ENCODE assay signal across 8 cellular contexts in genomic region chr19:13155472-13156284, GRCh38. TPM values are rescaled to one million over a fixed set of nuclear protein-coding genes. Genes with fewer than 3 reads are reported as not detected.
A peak's percentile ranks its signal among the peaks of the same experiment; 100 is the strongest.
DNase-seq lines count a peak whose midpoint lies in the region; ATAC-seq and TF ChIP-seq lines count a peak whose summit lies in the region.

No MANE protein-coding gene starts in this region.

- 15 to 18% (median 16%) methylated on average over 29 to 55 of the region's 55 CpGs for WGBS in heart left ventricle, 4 donors
- WGBS in prostate gland, result 7% methylated on average over 49 of the region's 55 CpGs

- H3K36me3 ChIP-seq in HUES48 (ENCODE audit: control insufficient read depth, insufficient read depth, low read length) (0 out of 2 replicates have a peak, but pooled peaks cover 3% of the 10 kb centered on the region), adipocyte (ENCODE audit: control insufficient read depth, insufficient read depth, low read length, severe bottlenecking) (no peaks in the 10 kb centered on the region), heart left ventricle (peaks cover 0 to 13% (median 0%) of the 10 kb centered on the region in 9 donors), prostate gland (no peaks in the 10 kb centered on the region)

- TF ChIP-seq POLR2A in heart left ventricle (IDR thresholded peaks at IDR 0.05) (peak in 1 of 2 donors; percentile 11), prostate gland (IDR thresholded peaks at IDR 0.05) (no peak)

- H3K9ac ChIP-seq in HUES48 (ENCODE audit: low read depth, low read length), result peak overlapping the region; percentile 97
- H3K9ac ChIP-seq in adipocyte (ENCODE audit: low read length), result peak overlapping the region; percentile 95

- H3K27me3 ChIP-seq in HUES48 (ENCODE audit: control insufficient read depth, insufficient read depth, low read length) (no peaks in the 10 kb centered on the region), adipocyte (replicated peaks; ENCODE audit: control insufficient read depth, insufficient read depth, low read length) (no peaks in the 10 kb centered on the region), heart left ventricle (no peaks in the 10 kb centered on the region), prostate gland (replicated peaks; ENCODE audit: insufficient read depth) (no peaks in the 10 kb centered on the region)

- peaks cover 5% of the 10 kb centered on the region for H3K4me1 ChIP-seq in HUES48 (ENCODE audit: control insufficient read depth, insufficient read depth, low read length)
- peaks cover 25% of the 10 kb centered on the region for H3K4me1 ChIP-seq in adipocyte (ENCODE audit: control insufficient read depth, insufficient read depth, low read length)
- peaks cover 4 to 35% (median 16%) of the 10 kb centered on the region in 12 donors for H3K4me1 ChIP-seq in heart left ventricle
- H3K4me1 ChIP-seq in prostate gland (replicated peaks), result peaks cover 6% of the 10 kb centered on the region

- DNase-seq in DMS79 treated with DMSO at 0.1 percent for 48 hours (lab: John Stamatoyannopoulos, UW) (peak; percentile 64), SKM-1 (lab: John Stamatoyannopoulos, UW; ENCODE audit: unreplicated experiment) (peak; percentile 71), adipocyte (ENCODE audit: low read depth) (peak; percentile 80), heart left ventricle (peak; percentile 88 to 92 (median 91)), prostate gland (ENCODE audit: low spot score) (peak; percentile 37)

- H3K27ac ChIP-seq in HUES48 (ENCODE audit: low read depth, low read length), result peak overlapping the region; percentile 100
- H3K27ac ChIP-seq in heart left ventricle, result peak overlapping the region; percentile 84 to 100 (median 98)
- H3K27ac ChIP-seq in prostate gland, result peak overlapping the region; percentile 98 to 100

- TF ChIP-seq CTCF in heart left ventricle (IDR thresholded peaks at IDR 0.05) (no peak), prostate gland (IDR thresholded peaks at IDR 0.05) (peak in 1 of 4 experiments; percentile 8)

- intact Hi-C loops in heart left ventricle (cut with DNase I) (loop anchor here in 2 of 10 donors (10.0 kb wide), 2 partner anchors 371 to 689 kb away; no protein-coding TSS in a partner anchor), prostate gland (cut with DNase I) (loop anchor here (10.0 kb wide), 1 partner anchor 709 kb away; no protein-coding TSS in a partner anchor)

- H3K4me3 ChIP-seq in HUES48 (ENCODE audit: low read depth, low read length) (peak overlapping the region; percentile 86), adipocyte (ENCODE audit: low read length) (peak overlapping the region; percentile 88), heart left ventricle (peak overlapping the region; percentile 75 to 98 (median 91)), prostate gland (peak overlapping the region; percentile 83 to 89)

- H3K9me3 ChIP-seq in HUES48 (ENCODE audit: control insufficient read depth, insufficient read depth, low read length) (no peaks in the 10 kb centered on the region), adipocyte (ENCODE audit: control insufficient read depth, low read length) (no peaks in the 10 kb centered on the region), heart left ventricle (no peaks in the 10 kb centered on the region), prostate gland (no peaks in the 10 kb centered on the region)

- ATAC-seq in heart left ventricle (peak in 3 of 4 donors; percentile 6 to 25 (median 12)), GM21529 (IDR thresholded peaks at IDR 0.05; ENCODE audit: unreplicated experiment) (no peak), HG02884 (IDR thresholded peaks at IDR 0.05; ENCODE audit: unreplicated experiment) (no peak)

RNA-seq across cellular contexts. Expression of gene IER2, which starts 5.5 kb away (rescaled TPM):
- 100 to 1,000 TPM in 1 of 9 donors, 10 to 100 TPM in 8; 17.6 to 101 (median 29.1) TPM for total RNA-seq in heart left ventricle
- polyA plus RNA-seq in heart left ventricle, result 10 to 100 TPM; 21.8 to 35.7 TPM
- total RNA-seq in prostate gland, result 10 to 100 TPM; 34.7 to 75.7 TPM

RNA-seq across cellular contexts. Expression of gene STX10, which starts 5.5 kb away (rescaled TPM):
- total RNA-seq in heart left ventricle, result 10 to 100 TPM; 24.0 to 48.8 (median 35.8) TPM
- polyA plus RNA-seq in heart left ventricle, result 10 to 100 TPM; 52.5 to 64.7 TPM
- total RNA-seq in prostate gland, result 10 to 100 TPM; 42.5 to 48.6 TPM

RNA-seq across cellular contexts. Expression of gene NACC1, which starts 37.6 kb away (rescaled TPM):
- total RNA-seq in heart left ventricle (10 to 100 TPM; 28.7 to 88.2 (median 41.8) TPM), prostate gland (10 to 100 TPM; 52.4 to 91.9 TPM)
- 10 to 100 TPM; 49.6 to 74.2 TPM for polyA plus RNA-seq in heart left ventricle

RNA-seq across cellular contexts. Expression of gene TRMT1, which starts 39.1 kb away (rescaled TPM):
- total RNA-seq in heart left ventricle (10 to 100 TPM; 15.1 to 22.6 (median 16.2) TPM), prostate gland (10 to 100 TPM; 23.3 to 55.4 TPM)
- polyA plus RNA-seq in heart left ventricle, result 10 to 100 TPM; 26.4 to 32.4 TPM

RNA-seq across cellular contexts. Expression of gene LYL1, which starts 53.0 kb away (rescaled TPM):
- total RNA-seq in heart left ventricle (10 to 100 TPM in 3 of 9 donors, 1 to 10 TPM in 6; 5.2 to 19.1 (median 8.3) TPM), prostate gland (10 to 100 TPM in 1 of 2 donors, 1 to 10 TPM in 1; 4.6 to 13.3 TPM)
- polyA plus RNA-seq in heart left ventricle, result 1 to 10 TPM; 7.7 to 8.4 TPM

Comparison
In these comparisons a context has a peak if more than half of its experiments do, and no peak if none do; other contexts are left out.
1. DNase-seq: peak in every context shown above with its lines; median percentile 91 in heart left ventricle; 80 in adipocyte; 71 in SKM-1; 64 in DMS79 treated with DMSO at 0.1 percent for 48 hours; 37 in prostate gland.
2. ATAC-seq: peak in heart left ventricle (3 of 4); none in GM21529 (single experiment) and HG02884 (single experiment).
3. Peak in every context shown above with its lines, with median percentiles within 50 percentile points of each other: H3K27ac ChIP-seq and H3K4me3 ChIP-seq.